Comparison of ENCODE assay signal across 22 cellular contexts in the genomic region with DNA sequence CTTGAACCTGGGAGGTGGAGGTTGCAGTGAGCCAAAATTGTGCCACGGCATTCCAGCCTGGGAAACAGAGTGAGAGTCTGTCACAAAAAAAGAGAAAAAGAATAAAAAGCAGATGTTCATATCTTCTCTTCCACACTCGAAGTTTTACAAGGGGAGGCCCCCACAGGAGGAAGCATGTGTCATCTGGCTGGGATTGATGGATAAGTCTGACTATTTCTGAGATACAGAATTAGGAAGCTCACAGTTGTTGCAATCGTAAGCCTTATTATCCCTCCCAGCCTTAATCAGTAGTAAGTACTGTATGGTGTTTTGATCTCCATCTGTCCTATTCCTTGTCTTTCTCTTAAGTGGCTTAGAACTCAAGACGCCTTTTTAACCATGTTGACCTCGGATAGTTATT.
"Had no signal": no experiment of that assay in that cellular context is flagged by ENCODE, and none has a peak within 500 bp of the region (broad histone marks: within the 10 kb centered on the region; RNA-seq: fewer than 3 reads in every experiment).

No MANE protein-coding gene starts in this region.

- H3K27me3 Mint-ChIP-seq: activated T-cell treated with anti-CD3 and anti-CD28 coated beads, Interleukin-2, amount 50 U/mL, for 24 hours had no signal

- H3K4me3 ChIP-seq: colonic mucosa, dorsolateral prefrontal cortex, esophagus squamous epithelium, heart left ventricle had no signal

- H3K36me3 ChIP-seq: colonic mucosa, esophagus squamous epithelium, heart left ventricle had no signal

- H3K4me1 Mint-ChIP-seq: activated T-helper 17 cell treated with anti-CD3 and anti-CD28 coated beads, Interleukin-2, amount 50 U/mL, for 72 hours; memory B cell had no signal

- H2AFZ ChIP-seq: parathyroid adenoma had no signal

- DNase-seq: activated CD4-positive, alpha-beta T cell treated with anti-CD3 and anti-CD28 coated beads for 1 hour; activated T-cell treated with anti-CD3 and anti-CD28 coated beads, Interleukin-2, amount 50 U/mL, for 24 hours; amniotic stem cell; colonic mucosa; dorsolateral prefrontal cortex; effector memory CD8-positive, alpha-beta T cell; esophagus squamous epithelium; heart left ventricle; islet precursor cell; left cardiac atrium; nephron progenitor cell; right cardiac atrium; stimulated activated CD4-positive, alpha-beta T cell treated with anti-CD3 and anti-CD28 coated beads, Interleukin-12 subunit alpha, Interleukin-12 subunit beta, amount 100 ng/mL, for 4 hours; stimulated activated CD4-positive, alpha-beta T cell treated with anti-CD3 and anti-CD28 coated beads, Interleukin-4, amount 100 ng/mL, for 4 hours; stimulated activated naive CD8-positive, alpha-beta T cell treated with anti-CD3 and anti-CD28 coated beads, Interleukin-15, Interleukin-2, amounts not matched to agents 100 U/mL and 50 U/mL, for 24 hours; T1000 had no signal

- H3K9me3 ChIP-seq: colonic mucosa, esophagus squamous epithelium, heart left ventricle had no signal

- H3K27ac Mint-ChIP-seq: activated naive CD8-positive, alpha-beta T cell; activated T-cell treated with anti-CD3 and anti-CD28 coated beads, Interleukin-2, amount 50 U/mL, for 24 hours; activated T-helper 17 cell treated with anti-CD3 and anti-CD28 coated beads, Interleukin-2, amount 50 U/mL, for 72 hours; effector memory CD8-positive, alpha-beta T cell; memory B cell; T-helper 1 cell treated with Interleukin-12 subunit alpha and Interleukin-12 subunit beta and Interleukin-4 antibody, amounts not matched to agents 30 μg/mL and 1 μg/mL, for 36 hours had no signal

- H3K9ac ChIP-seq: parathyroid adenoma had no signal

- H3K36me3 Mint-ChIP-seq: activated naive CD8-positive, alpha-beta T cell; memory B cell had no signal

- H3K27me3 ChIP-seq: colonic mucosa, dorsolateral prefrontal cortex, heart left ventricle had no signal

- FAIRE-seq: bronchial epithelial cell had no signal

- H3K9me3 Mint-ChIP-seq: activated T-cell treated with anti-CD3 and anti-CD28 coated beads, Interleukin-2, amount 50 U/mL, for 24 hours; nephron progenitor cell; T-helper 1 cell treated with Interleukin-12 subunit alpha and Interleukin-12 subunit beta and Interleukin-4 antibody, amounts not matched to agents 30 μg/mL and 1 μg/mL, for 36 hours had no signal

- H3K79me2 ChIP-seq: parathyroid adenoma had no signal

- H3K27ac ChIP-seq: colonic mucosa, dorsolateral prefrontal cortex, esophagus squamous epithelium, heart left ventricle, parathyroid adenoma had no signal

- H3K4me3 Mint-ChIP-seq: activated naive CD8-positive, alpha-beta T cell; activated T-cell treated with anti-CD3 and anti-CD28 coated beads, Interleukin-2, amount 50 U/mL, for 24 hours; activated T-helper 17 cell treated with anti-CD3 and anti-CD28 coated beads, Interleukin-2, amount 50 U/mL, for 72 hours; effector memory CD8-positive, alpha-beta T cell; memory B cell; nephron progenitor cell; T-helper 1 cell treated with Interleukin-12 subunit alpha and Interleukin-12 subunit beta and Interleukin-4 antibody, amounts not matched to agents 30 μg/mL and 1 μg/mL, for 36 hours had no signal

- H3K4me1 ChIP-seq: colonic mucosa, esophagus squamous epithelium, heart left ventricle, parathyroid adenoma had no signal
